In the genomic region with DNA sequence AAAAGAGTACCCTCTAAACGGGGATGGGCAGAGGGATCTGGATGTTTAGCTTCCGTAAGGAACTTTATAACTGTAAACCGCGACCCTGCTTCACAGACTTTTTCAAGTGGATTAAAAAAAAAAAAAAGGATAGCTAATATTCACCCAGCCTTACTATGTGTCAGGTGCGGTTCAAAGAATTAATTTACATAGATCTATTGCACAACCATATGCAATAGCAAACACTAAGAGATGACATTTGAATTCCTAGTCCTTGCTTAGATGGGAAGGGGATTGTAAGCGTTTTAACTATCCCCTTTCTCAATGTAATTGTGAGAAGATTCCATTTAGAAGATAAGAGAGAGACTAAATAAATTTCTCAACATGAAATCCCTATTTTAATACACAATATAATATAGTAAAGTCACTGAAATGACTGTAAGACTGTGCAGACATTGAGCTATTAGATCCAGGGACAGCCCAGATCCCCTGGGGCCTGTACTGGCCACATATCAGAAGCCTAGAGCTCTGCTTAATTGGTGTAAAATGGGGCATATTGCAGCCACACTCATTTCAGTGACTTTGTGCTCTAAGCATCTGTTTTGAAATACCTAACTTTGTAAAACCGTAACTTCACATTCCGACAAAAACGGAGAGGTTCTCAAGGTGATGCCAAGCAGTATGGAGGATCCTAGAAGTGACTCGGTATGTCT, we compare ENCODE assay signal across 1 cellular context.
TF ChIP-seq lines count a peak whose summit lies in the region.

No MANE protein-coding gene starts in this region.

TF ChIP-seq in K562, 482 proteins besides CTCF, POLR2A, EP300 and RAD21:
- TF ChIP-seq CEBPB (tag; IDR thresholded peaks at IDR 0.05) (peak; percentile 41; the same call in 1 of the 2 replicates), NBN (IDR thresholded peaks at IDR 0.05; ENCODE audit: low read depth) (no peak), XRCC5 (IDR thresholded peaks at IDR 0.05; ENCODE audit: low read depth, low read length) (no peak), CEBPG (CRISPR knock-in tag; IDR thresholded peaks at IDR 0.05) (no peak), CEBPG (tag; conservative IDR thresholded peaks at IDR 0.05 in 1 of 2, IDR thresholded peaks at IDR 0.05 in 1 of 2) (peak; percentile 58), JUN (IDR thresholded peaks at IDR 0.05; ENCODE audit: borderline replicate concordance, low read depth, low read length) (no peak), JUN (CRISPR knock-in tag; IDR thresholded peaks at IDR 0.05; ENCODE audit: borderline replicate concordance) (no peak)
- TF ChIP-seq, protein P1, sequence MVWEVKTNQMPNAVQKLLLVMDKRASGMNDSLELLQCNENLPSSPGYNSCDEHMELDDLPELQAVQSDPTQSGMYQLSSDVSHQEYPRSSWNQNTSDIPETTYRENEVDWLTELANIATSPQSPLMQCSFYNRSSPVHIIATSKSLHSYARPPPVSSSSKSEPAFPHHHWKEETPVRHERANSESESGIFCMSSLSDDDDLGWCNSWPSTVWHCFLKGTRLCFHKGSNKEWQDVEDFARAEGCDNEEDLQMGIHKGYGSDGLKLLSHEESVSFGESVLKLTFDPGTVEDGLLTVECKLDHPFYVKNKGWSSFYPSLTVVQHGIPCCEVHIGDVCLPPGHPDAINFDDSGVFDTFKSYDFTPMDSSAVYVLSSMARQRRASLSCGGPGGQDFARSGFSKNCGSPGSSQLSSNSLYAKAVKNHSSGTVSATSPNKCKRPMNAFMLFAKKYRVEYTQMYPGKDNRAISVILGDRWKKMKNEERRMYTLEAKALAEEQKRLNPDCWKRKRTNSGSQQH (CRISPR knock-in tag; IDR thresholded peaks at IDR 0.05): no peak
